18 cellular contexts compared by ENCODE assay signal in the genomic region with DNA sequence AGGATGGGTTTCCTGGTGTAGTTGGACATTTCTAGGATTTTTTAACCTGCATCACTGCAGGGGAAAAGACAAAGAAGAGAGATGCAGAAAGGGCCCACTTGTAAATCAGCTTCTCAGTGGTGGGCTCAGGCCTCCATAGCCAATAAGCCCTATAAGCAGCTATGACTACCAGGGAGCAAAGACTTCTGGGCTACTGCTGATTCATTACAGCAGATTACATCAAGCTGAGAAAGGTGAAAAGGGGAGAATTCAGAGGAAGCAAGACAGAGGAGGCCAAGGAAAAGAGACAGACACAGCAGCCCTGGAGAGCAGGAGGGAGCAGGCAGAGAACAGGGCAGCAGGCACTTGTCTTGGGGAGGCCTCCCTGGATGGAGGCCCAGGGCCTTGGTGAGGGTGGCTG.
"Had no signal": no experiment of that assay in that cellular context is flagged by ENCODE, and none has a peak within 500 bp of the region (broad histone marks: within the 10 kb centered on the region; RNA-seq: fewer than 3 reads in every experiment).

No MANE protein-coding gene starts in this region.

- ATAC-seq: lower lobe of right lung, WTC11 had no signal

- H3K36me3 ChIP-seq: lower lobe of right lung, stomach, thyroid gland, uterus had no signal

- H3K27ac ChIP-seq: lower lobe of right lung, parathyroid adenoma, stomach, thyroid gland, uterus had no signal

- H3K9me3 Mint-ChIP-seq: activated T-helper 2 cell treated with anti-CD3 and anti-CD28 coated beads, Interferon-gamma antibody, Interleukin-2, Interleukin-4, amounts not matched to agents 10 μg/mL and 5 μg/mL and 100 μg/mL, durations not matched to agents 14 hours and 24 hours and 36 hours had no signal

- H3K4me1 ChIP-seq: lower lobe of right lung, parathyroid adenoma, stomach, thyroid gland, uterus had no signal

- H3K9me3 ChIP-seq: lower lobe of right lung, thyroid gland, uterus had no signal

- H3K4me1 Mint-ChIP-seq: activated CD4-positive, alpha-beta T cell treated with anti-CD3 and anti-CD28 coated beads, Interleukin-2, amount 10 ng/mL, durations not matched to agents 24 days and 14 days had no signal

- H3K27me3 ChIP-seq: stomach, thyroid gland, uterus had no signal

- H3K4me3 Mint-ChIP-seq: activated CD4-positive, alpha-beta T cell treated with anti-CD3 and anti-CD28 coated beads, Interleukin-2, amount 10 ng/mL, durations not matched to agents 24 days and 14 days; dendritic cell treated with granulocyte-macrophage colony-stimulating factor and Interleukin-4, amounts not matched to agents 40 ng/mL and 50 ng/mL, for 4 days; WTC11 had no signal

- H3K4me3 ChIP-seq: lower lobe of right lung, stomach, thyroid gland, uterus had no signal

- DNase-seq: activated CD4-positive, alpha-beta T cell treated with anti-CD3 and anti-CD28 coated beads, Interleukin-2, amount 10 ng/mL, durations not matched to agents 24 days and 14 days; activated CD8-positive, alpha-beta memory T cell treated with anti-CD3 and anti-CD28 coated beads for 24 hours; activated naive CD4-positive, alpha-beta T cell treated with anti-CD3 and anti-CD28 coated beads, Interleukin-2, amount 50 U/mL, for 16 hours; activated T-cell treated with anti-CD3 and anti-CD28 coated beads for 4 hours; amygdala; caudate nucleus; lower lobe of right lung; midbrain; stimulated activated CD4-positive, alpha-beta T cell treated with anti-CD3 and anti-CD28 coated beads, Interleukin-15, amount 100 ng/mL, for 24 hours; stimulated activated CD4-positive, alpha-beta T cell treated with anti-CD3 and anti-CD28 coated beads, Interleukin-4, amount 100 ng/mL, for 24 hours; stomach; T-helper 1 cell; thyroid gland; uterus had no signal

- H3K27ac Mint-ChIP-seq: activated CD4-positive, alpha-beta T cell treated with anti-CD3 and anti-CD28 coated beads, Interleukin-2, amount 10 ng/mL, durations not matched to agents 24 days and 14 days; activated T-helper 2 cell treated with anti-CD3 and anti-CD28 coated beads, Interferon-gamma antibody, Interleukin-2, Interleukin-4, amounts not matched to agents 10 μg/mL and 5 μg/mL and 100 μg/mL, durations not matched to agents 14 hours and 24 hours and 36 hours; dendritic cell treated with granulocyte-macrophage colony-stimulating factor and Interleukin-4, amounts not matched to agents 40 ng/mL and 50 ng/mL, for 4 days; WTC11 had no signal
